Comparison of ENCODE assay signal across 9 cellular contexts in genomic region chr6:127458817-127459216, GRCh38. TPM values are rescaled to one million over a fixed set of nuclear protein-coding genes. Genes with fewer than 3 reads are reported as not detected.
DNase-seq lines count a peak whose midpoint lies in the region; ATAC-seq and TF ChIP-seq lines count a peak whose summit lies in the region.
"Had no signal": no experiment of that assay in that cellular context is flagged by ENCODE, and none has a peak within 500 bp of the region (broad histone marks: within the 10 kb centered on the region; RNA-seq: fewer than 3 reads in every experiment).

No MANE protein-coding gene starts in this region.

- no peak overlapping the region; the same call in 1 of the 2 replicates for H3K14ac ChIP-seq in IMR-90 (replicated peaks; ENCODE audit: low read depth, low read length)

- no peak overlapping the region for H2BK20ac ChIP-seq in IMR-90 (ENCODE audit: low read depth, low read length)

- H3K27me3 ChIP-seq in IMR-90 (ENCODE audit: control insufficient read depth, insufficient read depth, low read length) (no peaks in the 10 kb centered on the region), left lung (no peaks in the 10 kb centered on the region), suprapubic skin (no peaks in the 10 kb centered on the region)

- H3K36me3 ChIP-seq in IMR-90 (ENCODE audit: control insufficient read depth, insufficient read depth, low read length), result no peaks in the 10 kb centered on the region
- H3K36me3 ChIP-seq in left lung, result no peaks in the 10 kb centered on the region
- no peaks in the 10 kb centered on the region for H3K36me3 ChIP-seq in suprapubic skin

- no peak overlapping the region for H3K4ac ChIP-seq in IMR-90 (ENCODE audit: low read depth, low read length)

- TF ChIP-seq CTCF in IMR-90 (conservative IDR thresholded peaks at IDR 0.05; ENCODE audit: low read depth, low read length) (no peak), MCF 10A (IDR thresholded peaks at IDR 0.05; ENCODE audit: unreplicated experiment) (no peak), left lung (IDR thresholded peaks at IDR 0.05) (no peak), suprapubic skin (IDR thresholded peaks at IDR 0.05) (no peak)

- no peak for TF ChIP-seq RAD21 in IMR-90 (IDR thresholded peaks at IDR 0.05; ENCODE audit: low read length)

- H3K4me2 ChIP-seq in IMR-90 (ENCODE audit: low read depth, low read length), result peak overlapping the region; percentile 77

- POLR2A ChIA-PET in IMR-90 (lab: Charles Lee; ENCODE audit: unreplicated experiment) (no interaction called here), MCF 10A (lab: Yijun Ruan, JAX) (interaction anchor here (1.0 to 1.9 kb wide), 3 partner anchors 117 to 192 kb away, joined by 3 to 5 read pairs (median 4); partner anchors contain the start of gene RNF146), T-cell (lab: Charles Lee) (no interaction called here)

- H3K4me1 Mint-ChIP-seq in MCF 10A (ENCODE audit: insufficient read depth, unreplicated experiment) (peaks cover 10% of the 10 kb centered on the region), T-cell (peaks cover 0 to 4% (median 0%) of the 10 kb centered on the region in 3 donors)

- H4K91ac ChIP-seq in IMR-90 (ENCODE audit: insufficient read depth, low read depth, low read length), result no peak overlapping the region

- no peak overlapping the region for H4K5ac ChIP-seq in IMR-90 (ENCODE audit: low read depth, low read length)

- peak overlapping the region; percentile 66 for H2AFZ ChIP-seq in IMR-90 (replicated peaks; ENCODE audit: low read length, poor library complexity)

- no peak overlapping the region for H2BK5ac ChIP-seq in IMR-90 (ENCODE audit: low read depth, low read length, poor library complexity, severe bottlenecking)

- H3K9ac ChIP-seq in IMR-90 (ENCODE audit: low read depth, low read length), result no peak overlapping the region

- no peak overlapping the region for H4K8ac ChIP-seq in IMR-90 (ENCODE audit: low read depth in 2 of 2, low read length in 2 of 2)

- no peaks in the 10 kb centered on the region for H3K79me1 ChIP-seq in IMR-90 (ENCODE audit: low read depth in 1 of 2, low read length in 2 of 2)

- H3K9me1 ChIP-seq in IMR-90 (ENCODE audit: insufficient read depth, low read length), result 0 out of 2 replicates have a peak, but pooled peaks cover 3% of the 10 kb centered on the region

- no peaks in the 10 kb centered on the region for H4K20me1 ChIP-seq in IMR-90 (ENCODE audit: insufficient read depth, low read length)

- intact Hi-C loops in IMR-90 (cut with micrococcal nuclease), result no loop called here
- intact Hi-C loops in MCF 10A (cut with micrococcal nuclease), result no loop called here
- intact Hi-C loops in left lung (cut with DNase I), result no loop called here

- H2BK15ac ChIP-seq in IMR-90 (ENCODE audit: low read depth, low read length), result no peak overlapping the region

- BruUV-seq in IMR-90 (replicated peaks; lab: Mats Ljungman, UMichigan) (no TSS peak), MCF 10A (replicated peaks; lab: Mats Ljungman, UMichigan) (no TSS peak)

- H3K9me3 Mint-ChIP-seq in MCF 10A (ENCODE audit: unreplicated experiment), result no peaks in the 10 kb centered on the region
- H3K9me3 Mint-ChIP-seq in T-cell, result no peaks in the 10 kb centered on the region

- H2AK9ac ChIP-seq in IMR-90 (replicated peaks; ENCODE audit: low read depth, low read length, poor library complexity), result no peak overlapping the region

- no peak for TF ChIP-seq EP300 in suprapubic skin (IDR thresholded peaks at IDR 0.05)

- H2AK5ac ChIP-seq in IMR-90 (ENCODE audit: low read depth, low read length), result no peak overlapping the region

- H3K36me3 Mint-ChIP-seq in MCF 10A (ENCODE audit: insufficient read depth, unreplicated experiment) (no peaks in the 10 kb centered on the region), T-cell (peaks cover 2% of the 10 kb centered on the region)

- WGBS in IMR-90 (ENCODE audit: extremely low coverage in 2 of 2, insufficient read length in 1 of 2), 2 experiments, result 14% methylated on average over 1 of the region's 4 CpGs; no CpG with 5 or more reads in 1 of the 2 experiments
- WGBS in suprapubic skin, result 49% methylated on average over 4 of the region's 4 CpGs

- H3K23ac ChIP-seq in IMR-90 (ENCODE audit: low read depth, low read length), result 0 out of 2 replicates have a peak overlapping the region, but pooled peaks have one; percentile 40

- H2BK120ac ChIP-seq in IMR-90 (ENCODE audit: low read depth, low read length), result no peak overlapping the region

- CTCF ChIA-PET in IMR-90 (lab: Yijun Ruan, JAX), result interaction anchor here (0.6 to 2.7 kb wide), 3 partner anchors 57 to 188 kb away, joined by 3 to 13 read pairs (median 3); no protein-coding TSS in a partner anchor
- CTCF ChIA-PET in MCF 10A (lab: Yijun Ruan, JAX), result interaction anchor here (0.6 to 1.6 kb wide), 7 partner anchors 30 to 1343 kb away, joined by 3 to 5 read pairs (median 3); no protein-coding TSS in a partner anchor
- CTCF ChIA-PET in T-cell (lab: Charles Lee), result interaction anchor here in 1 of 2 donors (1.2 kb wide), 1 partner anchor 79 kb away, joined by 3 read pairs; no protein-coding TSS in a partner anchor

- H3K4me3 ChIP-seq in IMR-90 (ENCODE audit: insufficient read depth, low read depth, low read length), result peak overlapping the region; percentile 5; the same call in 1 of the 2 replicates
- peak overlapping the region; percentile 31 to 39 for H3K4me3 ChIP-seq in left lung
- peak overlapping the region; percentile 26 for H3K4me3 ChIP-seq in suprapubic skin

- ATAC-seq in IMR-90 (ENCODE audit: low read depth) (peak; percentile 69), left lung (peak; percentile 63), GM18868 (IDR thresholded peaks at IDR 0.05; ENCODE audit: unreplicated experiment) (no peak), T-cell (replicated peaks in 1 of 4) (no peak)
- ATAC-seq: activated CD4-positive, CD25-positive, alpha-beta regulatory T cell treated with anti-CD3 and anti-CD28 coated beads, Interleukin-2, amount 50 U/mL, for 24 hours had no signal

- H3K4me1 ChIP-seq in IMR-90 (ENCODE audit: control insufficient read depth, insufficient read depth, low read length) (peaks cover 5% of the 10 kb centered on the region), left lung (peaks cover 0 to 18% of the 10 kb centered on the region in 2 donors), suprapubic skin (peaks cover 29% of the 10 kb centered on the region)

- H3K9me3 ChIP-seq in IMR-90 (ENCODE audit: control insufficient read depth, insufficient read depth, low read length) (no peaks in the 10 kb centered on the region), left lung (no peaks in the 10 kb centered on the region), suprapubic skin (no peaks in the 10 kb centered on the region)

- H3K18ac ChIP-seq in IMR-90 (ENCODE audit: low read depth, low read length), result no peak overlapping the region

- H3K27me3 Mint-ChIP-seq in MCF 10A (ENCODE audit: insufficient read depth, unreplicated experiment) (no peaks in the 10 kb centered on the region), T-cell (peaks cover 1 to 3% of the 10 kb centered on the region in 2 donors)

- in situ Hi-C loops in IMR-90 (cut with MboI; ENCODE audit: low sequenced_read_pairs), result no loop called here

- DNase-seq in IMR-90, result peak; percentile 59
- DNase-seq in MCF 10A (ENCODE audit: unreplicated experiment), result peak; percentile 21
- peak in 1 of 2 donors; percentile 40 for DNase-seq in left lung
- DNase-seq in suprapubic skin (ENCODE audit: low spot score in 2 of 2), result peak; percentile 72 to 79
- DNase-seq in activated CD4-positive, CD25-positive, alpha-beta regulatory T cell treated with anti-CD3 and anti-CD28 coated beads, Interleukin-2, amount 50 U/mL, for 72 hours, result no peak
- no peak for DNase-seq in stimulated activated CD4-positive, alpha-beta T cell treated with anti-CD3 and anti-CD28 coated beads, Interleukin-4, amount 100 ng/mL, for 1 hour
- DNase-seq in T-cell, result no peak

- H3K4me3 Mint-ChIP-seq in MCF 10A (ENCODE audit: unreplicated experiment) (no peak overlapping the region), T-cell (no peak overlapping the region)

- dilution Hi-C loops in IMR-90 (cut with HindIII; ENCODE audit: low sequenced_read_pairs, unreplicated experiment), result no loop called here

- no peak overlapping the region for H3K56ac ChIP-seq in IMR-90 (ENCODE audit: extremely low read depth, insufficient read depth, low read length)

- H3K27ac ChIP-seq in IMR-90 (ENCODE audit: insufficient read depth, low read length) (no peak overlapping the region), left lung (peak overlapping the region; percentile 64 to 90), suprapubic skin (peak overlapping the region; percentile 84)

- TF ChIP-seq POLR2A in IMR-90 (IDR thresholded peaks at IDR 0.05; ENCODE audit: low read depth, low read length) (no peak), suprapubic skin (IDR thresholded peaks at IDR 0.05) (no peak)

- H3K27ac Mint-ChIP-seq in MCF 10A (ENCODE audit: low read depth, unreplicated experiment) (no peak overlapping the region), T-cell (no peak overlapping the region)

TF ChIP-seq in IMR-90, 13 proteins besides CTCF, POLR2A, EP300 and RAD21:
- TF ChIP-seq CEBPB (IDR thresholded peaks at IDR 0.05; ENCODE audit: low read depth, low read length) (peak; percentile 64), MAFK (IDR thresholded peaks at IDR 0.05; ENCODE audit: low read depth, low read length) (no peak)

RNA-seq across cellular contexts. Expression of gene KIAA0408, which starts 0.4 kb away (rescaled TPM):
- 0.83 and 0.90 TPM in 2 replicates for total RNA-seq in IMR-90 (2012; rRNA removed)
- 1.4 and 2.9 TPM in 2 replicates for polyA plus RNA-seq in IMR-90 (2012; rRNA removed)
- polyA plus RNA-seq in IMR-90 (2012; cell fraction: cytosol; rRNA removed), result 0.13 and 0.19 TPM in 2 replicates
- 1.1 and 12.2 TPM in 2 replicates for polyA plus RNA-seq in IMR-90 (2012; cell fraction: nucleus; rRNA removed; ENCODE audit: low replicate concordance)
- total RNA-seq in MCF 10A (2022), result not detected in 2 replicates
- 10 to 100 TPM; 19.1 to 50.0 TPM for total RNA-seq in left lung
- total RNA-seq in suprapubic skin, result 1 to 10 TPM in 3 of 4 donors, not detected in 1; 1.4 to 2.7 (median 1.7) TPM
- 1 to 10 TPM; 2.2 to 6.4 (median 3.5) TPM for total RNA-seq in T-cell

Comparison
In these comparisons a context has a peak if more than half of its experiments do, and no peak if none do; other contexts are left out.
1. ATAC-seq: peak in IMR-90 (single experiment) and left lung (single experiment); none in GM18868 (single experiment) and T-cell (0 of 4).
2. DNase-seq: peak in IMR-90 (single experiment), MCF 10A (single experiment) and suprapubic skin (2 of 2); none in activated CD4-positive, CD25-positive, alpha-beta regulatory T cell treated with anti-CD3 and anti-CD28 coated beads, Interleukin-2, amount 50 U/mL, for 72 hours (single experiment), stimulated activated CD4-positive, alpha-beta T cell treated with anti-CD3 and anti-CD28 coated beads, Interleukin-4, amount 100 ng/mL, for 1 hour (single experiment) and T-cell (0 of 34).
3. Peak in every context shown above with its lines, with median percentiles within 50 percentile points of each other: H3K4me3 ChIP-seq.